In the genomic region with DNA sequence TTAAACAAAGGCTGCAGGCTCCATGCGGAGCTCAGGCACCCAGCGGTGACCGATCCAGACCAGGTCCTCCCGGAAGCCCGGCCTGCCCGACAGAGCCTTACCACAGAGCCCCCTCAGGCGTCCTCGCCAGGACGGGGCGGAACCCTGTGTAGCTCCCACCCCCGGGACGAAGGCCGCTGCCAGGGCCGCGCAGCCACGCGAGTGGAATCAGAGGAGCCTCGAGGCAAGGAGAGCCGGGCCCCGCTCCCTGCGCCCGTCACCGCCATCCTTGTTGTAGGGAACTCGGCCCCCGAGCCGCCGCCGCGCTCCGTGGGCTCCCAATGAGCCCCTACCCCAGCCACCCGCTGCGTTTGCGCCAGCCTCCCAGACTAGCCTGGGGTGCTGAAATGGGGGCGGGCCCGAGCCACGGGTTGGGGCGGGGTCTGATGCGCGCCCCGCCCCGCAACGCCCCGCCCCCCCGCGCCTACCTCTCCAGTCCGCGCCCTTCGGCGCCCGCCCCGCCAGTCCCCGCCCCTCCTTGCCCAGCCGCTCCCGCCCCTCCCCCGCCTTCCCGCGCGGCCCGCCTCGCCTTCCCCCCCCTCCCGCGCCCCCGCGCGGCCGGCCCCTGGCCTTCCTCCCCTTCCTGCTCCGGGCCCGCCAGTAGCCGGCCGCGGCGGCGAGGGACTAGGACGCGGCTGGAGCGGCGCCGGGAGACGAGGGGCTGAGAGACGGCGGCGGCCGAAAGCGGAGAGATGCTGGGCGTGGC, we compare ENCODE assay signal across 1 cellular context.
A peak's percentile ranks its signal among the peaks of the same experiment; 100 is the strongest.
TF ChIP-seq lines count a peak whose summit lies in the region.

A gene with protein sequence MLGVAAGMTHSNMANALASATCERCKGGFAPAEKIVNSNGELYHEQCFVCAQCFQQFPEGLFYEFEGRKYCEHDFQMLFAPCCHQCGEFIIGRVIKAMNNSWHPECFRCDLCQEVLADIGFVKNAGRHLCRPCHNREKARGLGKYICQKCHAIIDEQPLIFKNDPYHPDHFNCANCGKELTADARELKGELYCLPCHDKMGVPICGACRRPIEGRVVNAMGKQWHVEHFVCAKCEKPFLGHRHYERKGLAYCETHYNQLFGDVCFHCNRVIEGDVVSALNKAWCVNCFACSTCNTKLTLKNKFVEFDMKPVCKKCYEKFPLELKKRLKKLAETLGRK (plus strand): TSS at position 639 of the 745 bp plus-strand sequence. CDS start 93 bp downstream, at position 732.

TF ChIP-seq in HCT116, 20 proteins besides CTCF, POLR2A, EP300 and RAD21 (continued from another document):
- TF ChIP-seq, protein P1, sequence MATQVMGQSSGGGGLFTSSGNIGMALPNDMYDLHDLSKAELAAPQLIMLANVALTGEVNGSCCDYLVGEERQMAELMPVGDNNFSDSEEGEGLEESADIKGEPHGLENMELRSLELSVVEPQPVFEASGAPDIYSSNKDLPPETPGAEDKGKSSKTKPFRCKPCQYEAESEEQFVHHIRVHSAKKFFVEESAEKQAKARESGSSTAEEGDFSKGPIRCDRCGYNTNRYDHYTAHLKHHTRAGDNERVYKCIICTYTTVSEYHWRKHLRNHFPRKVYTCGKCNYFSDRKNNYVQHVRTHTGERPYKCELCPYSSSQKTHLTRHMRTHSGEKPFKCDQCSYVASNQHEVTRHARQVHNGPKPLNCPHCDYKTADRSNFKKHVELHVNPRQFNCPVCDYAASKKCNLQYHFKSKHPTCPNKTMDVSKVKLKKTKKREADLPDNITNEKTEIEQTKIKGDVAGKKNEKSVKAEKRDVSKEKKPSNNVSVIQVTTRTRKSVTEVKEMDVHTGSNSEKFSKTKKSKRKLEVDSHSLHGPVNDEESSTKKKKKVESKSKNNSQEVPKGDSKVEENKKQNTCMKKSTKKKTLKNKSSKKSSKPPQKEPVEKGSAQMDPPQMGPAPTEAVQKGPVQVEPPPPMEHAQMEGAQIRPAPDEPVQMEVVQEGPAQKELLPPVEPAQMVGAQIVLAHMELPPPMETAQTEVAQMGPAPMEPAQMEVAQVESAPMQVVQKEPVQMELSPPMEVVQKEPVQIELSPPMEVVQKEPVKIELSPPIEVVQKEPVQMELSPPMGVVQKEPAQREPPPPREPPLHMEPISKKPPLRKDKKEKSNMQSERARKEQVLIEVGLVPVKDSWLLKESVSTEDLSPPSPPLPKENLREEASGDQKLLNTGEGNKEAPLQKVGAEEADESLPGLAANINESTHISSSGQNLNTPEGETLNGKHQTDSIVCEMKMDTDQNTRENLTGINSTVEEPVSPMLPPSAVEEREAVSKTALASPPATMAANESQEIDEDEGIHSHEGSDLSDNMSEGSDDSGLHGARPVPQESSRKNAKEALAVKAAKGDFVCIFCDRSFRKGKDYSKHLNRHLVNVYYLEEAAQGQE (IDR thresholded peaks at IDR 0.05; ENCODE audit: low read depth): no peak
- TF ChIP-seq POLR2AphosphoS5 (IDR thresholded peaks at IDR 0.05; ENCODE audit: low read depth, low read length) (peak; percentile 85), ELF1 (IDR thresholded peaks at IDR 0.05; ENCODE audit: borderline replicate concordance, low read depth) (peak; percentile 41; the same call in 1 of the 2 replicates), CBX3 (IDR thresholded peaks at IDR 0.05; ENCODE audit: low read depth) (0 out of 2 replicates have a peak, but pooled peaks have one; percentile 44), SP1 (IDR thresholded peaks at IDR 0.05; ENCODE audit: low read depth) (0 out of 2 replicates have a peak, but pooled peaks have one; percentile 33)
